3 cellular contexts compared by ENCODE assay signal in genomic region chr17:47935961-47936360, GRCh38.
TF ChIP-seq lines count a peak whose summit lies in the region.

No MANE protein-coding gene starts in this region.

TF ChIP-seq in A549, 52 proteins besides CTCF, POLR2A, EP300 and RAD21:
- TF ChIP-seq FOSL2 (IDR thresholded peaks at IDR 0.05) (no peak), FOSL2 (CRISPR knock-in tag; IDR thresholded peaks at IDR 0.05) (peak; percentile 38; the same call in 1 of the 2 replicates), MYC (IDR thresholded peaks at IDR 0.05; ENCODE audit: borderline replicate concordance, low read length) (no peak), CBX8 (IDR thresholded peaks at IDR 0.05) (no peak), TFCP2L1 (CRISPR knock-in tag; IDR thresholded peaks at IDR 0.05) (no peak), HOXB13 (CRISPR knock-in tag; IDR thresholded peaks at IDR 0.05; ENCODE audit: low read depth) (no peak), BHLHE40 (IDR thresholded peaks at IDR 0.05; ENCODE audit: low read depth, low read length) (no peak), HOXB5 (CRISPR knock-in tag; IDR thresholded peaks at IDR 0.05) (no peak), MAX (IDR thresholded peaks at IDR 0.05) (peak; percentile 37; the same call in 1 of the 2 replicates), ZC3H11A (IDR thresholded peaks at IDR 0.05) (no peak), ZSCAN20 (CRISPR knock-in tag; IDR thresholded peaks at IDR 0.05) (no peak), MAFK (IDR thresholded peaks at IDR 0.05; ENCODE audit: partially characterized antibody) (no peak)

TF ChIP-seq in HCT116, 20 proteins besides CTCF, POLR2A, EP300 and RAD21:
- peak; percentile 44 for TF ChIP-seq MAX (IDR thresholded peaks at IDR 0.05)
- TF ChIP-seq, protein P1, sequence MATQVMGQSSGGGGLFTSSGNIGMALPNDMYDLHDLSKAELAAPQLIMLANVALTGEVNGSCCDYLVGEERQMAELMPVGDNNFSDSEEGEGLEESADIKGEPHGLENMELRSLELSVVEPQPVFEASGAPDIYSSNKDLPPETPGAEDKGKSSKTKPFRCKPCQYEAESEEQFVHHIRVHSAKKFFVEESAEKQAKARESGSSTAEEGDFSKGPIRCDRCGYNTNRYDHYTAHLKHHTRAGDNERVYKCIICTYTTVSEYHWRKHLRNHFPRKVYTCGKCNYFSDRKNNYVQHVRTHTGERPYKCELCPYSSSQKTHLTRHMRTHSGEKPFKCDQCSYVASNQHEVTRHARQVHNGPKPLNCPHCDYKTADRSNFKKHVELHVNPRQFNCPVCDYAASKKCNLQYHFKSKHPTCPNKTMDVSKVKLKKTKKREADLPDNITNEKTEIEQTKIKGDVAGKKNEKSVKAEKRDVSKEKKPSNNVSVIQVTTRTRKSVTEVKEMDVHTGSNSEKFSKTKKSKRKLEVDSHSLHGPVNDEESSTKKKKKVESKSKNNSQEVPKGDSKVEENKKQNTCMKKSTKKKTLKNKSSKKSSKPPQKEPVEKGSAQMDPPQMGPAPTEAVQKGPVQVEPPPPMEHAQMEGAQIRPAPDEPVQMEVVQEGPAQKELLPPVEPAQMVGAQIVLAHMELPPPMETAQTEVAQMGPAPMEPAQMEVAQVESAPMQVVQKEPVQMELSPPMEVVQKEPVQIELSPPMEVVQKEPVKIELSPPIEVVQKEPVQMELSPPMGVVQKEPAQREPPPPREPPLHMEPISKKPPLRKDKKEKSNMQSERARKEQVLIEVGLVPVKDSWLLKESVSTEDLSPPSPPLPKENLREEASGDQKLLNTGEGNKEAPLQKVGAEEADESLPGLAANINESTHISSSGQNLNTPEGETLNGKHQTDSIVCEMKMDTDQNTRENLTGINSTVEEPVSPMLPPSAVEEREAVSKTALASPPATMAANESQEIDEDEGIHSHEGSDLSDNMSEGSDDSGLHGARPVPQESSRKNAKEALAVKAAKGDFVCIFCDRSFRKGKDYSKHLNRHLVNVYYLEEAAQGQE (IDR thresholded peaks at IDR 0.05; ENCODE audit: low read depth), result no peak
- peak; percentile 69 for TF ChIP-seq POLR2AphosphoS5 (IDR thresholded peaks at IDR 0.05; ENCODE audit: low read depth, low read length)
- TF ChIP-seq TCF7L2 (IDR thresholded peaks at IDR 0.05; ENCODE audit: borderline replicate concordance, extremely low read depth, insufficient read depth, insufficient read length), result peak; percentile 57
- TF ChIP-seq SP1 (IDR thresholded peaks at IDR 0.05; ENCODE audit: low read depth), result peak; percentile 48
- no peak for TF ChIP-seq ZFX (IDR thresholded peaks at IDR 0.05)

TF ChIP-seq in GM12891, 5 proteins besides CTCF, POLR2A, EP300 and RAD21:
- TF ChIP-seq TAF1 (IDR thresholded peaks at IDR 0.05; ENCODE audit: low read depth, low read length) (no peak), PAX5 (IDR thresholded peaks at IDR 0.05; ENCODE audit: insufficient read depth, low read length, severe bottlenecking) (no peak), SPI1 (IDR thresholded peaks at IDR 0.05; ENCODE audit: low read depth, low read length) (no peak), POU2F2 (IDR thresholded peaks at IDR 0.05; ENCODE audit: low read depth, low read length) (no peak), POLR2AphosphoS5 (IDR thresholded peaks at IDR 0.05; ENCODE audit: low read depth, low read length) (no peak)
TF ChIP-seq in GM12891: peak in this region for 0.
